Comparison of ENCODE assay signal across 16 cellular contexts in the genomic region with DNA sequence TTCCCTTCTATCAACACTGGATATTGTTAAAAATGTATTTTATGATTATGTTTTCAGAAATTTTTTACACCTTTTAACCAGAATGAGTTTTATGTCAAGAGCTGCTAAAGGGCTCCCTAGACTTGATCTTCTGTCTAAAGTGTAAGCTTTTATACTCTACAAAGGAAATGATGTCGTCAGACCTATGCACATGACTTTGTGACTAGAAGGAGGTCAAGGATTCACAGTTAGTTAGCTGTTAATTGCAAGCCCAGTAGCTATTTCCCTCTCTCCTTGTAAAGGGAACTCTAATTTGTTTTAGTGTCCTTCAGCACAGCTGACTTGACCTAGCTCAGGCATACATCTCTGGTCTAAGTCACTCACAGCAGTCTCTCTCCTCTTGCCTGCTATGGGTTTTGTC.
A peak's percentile ranks its signal among the peaks of the same experiment; 100 is the strongest.
DNase-seq lines count a peak whose midpoint lies in the region; ATAC-seq and TF ChIP-seq lines count a peak whose summit lies in the region.
"Had no signal": no experiment of that assay in that cellular context is flagged by ENCODE, and none has a peak within 500 bp of the region (broad histone marks: within the 10 kb centered on the region; RNA-seq: fewer than 3 reads in every experiment).

No MANE protein-coding gene starts in this region.

- H4K8ac ChIP-seq in IMR-90 (ENCODE audit: low read depth in 2 of 2, low read length in 2 of 2) = peak overlapping the region in 1 of 2 experiments; percentile 39; a peak in 1 of 4 replicates

- H3K27me3 ChIP-seq in IMR-90 (ENCODE audit: control insufficient read depth, insufficient read depth, low read length) = no peaks in the 10 kb centered on the region
- H3K27me3 ChIP-seq in RWPE2 (ENCODE audit: insufficient read depth, poor library complexity, severe bottlenecking) = no peaks in the 10 kb centered on the region
- H3K27me3 ChIP-seq in esophagus muscularis mucosa = no peaks in the 10 kb centered on the region
- H3K27me3 ChIP-seq: right atrium auricular region, suprapubic skin had no signal

- TF ChIP-seq RAD21 in IMR-90 (IDR thresholded peaks at IDR 0.05; ENCODE audit: low read length) = no peak

- H3K4me3 Mint-ChIP-seq in stimulated activated effector memory CD8-positive, alpha-beta T cell treated with anti-CD3 and anti-CD28 coated beads, Interleukin-12 subunit alpha, Interleukin-12 subunit beta, amount 100 ng/mL, for 72 hours = no peak overlapping the region
- H3K4me3 Mint-ChIP-seq in activated T-cell treated with anti-CD3 and anti-CD28 coated beads, Interleukin-2, amount 50 U/mL, for 4 hours = no peak overlapping the region
- H3K4me3 Mint-ChIP-seq: activated T-helper 17 cell treated with anti-CD3 and anti-CD28 coated beads, Interleukin-2, amount 50 U/mL, for 72 hours; mesothelial cell of epicardium; WTC11 had no signal

- H3K27ac ChIP-seq in IMR-90 (ENCODE audit: insufficient read depth, low read length) = no peak overlapping the region
- H3K27ac ChIP-seq in RWPE2 (ENCODE audit: poor library complexity, severe bottlenecking) = peak overlapping the region; percentile 96
- H3K27ac ChIP-seq in esophagus muscularis mucosa (replicated peaks in 1 of 4) = no peak overlapping the region
- H3K27ac ChIP-seq: right atrium auricular region, suprapubic skin had no signal

- CTCF ChIA-PET in IMR-90 (lab: Yijun Ruan, JAX) = no interaction called here

- peak; percentile 30 for DNase-seq in IMR-90
- DNase-seq in RWPE2 (ENCODE audit: low spot score) = no peak
- DNase-seq in fibroblast of mammary gland (ENCODE audit: low read depth) = peak; percentile 57
- DNase-seq in stimulated activated effector memory CD8-positive, alpha-beta T cell treated with anti-CD3 and anti-CD28 coated beads, Interleukin-12 subunit alpha, Interleukin-12 subunit beta, amount 100 ng/mL, for 72 hours (ENCODE audit: low spot score in 2 of 2) = no peak
- no peak for DNase-seq in activated T-cell treated with anti-CD3 and anti-CD28 coated beads, Interleukin-2, amount 50 U/mL, for 4 hours
- no peak for DNase-seq in NCI-H446 treated with DMSO at 0.1 percent for 48 hours (lab: John Stamatoyannopoulos, UW)
- DNase-seq in esophagus muscularis mucosa (ENCODE audit: extremely low spot score) = no peak
- DNase-seq: DMS153; NCI-H1092; NCI-H69; stimulated activated CD4-positive, alpha-beta T cell treated with anti-CD3 and anti-CD28 coated beads, Interleukin-1b, Interleukin-23, amount 100 ng/mL, for 48 hours had no signal

- H3K4me1 Mint-ChIP-seq in stimulated activated effector memory CD8-positive, alpha-beta T cell treated with anti-CD3 and anti-CD28 coated beads, Interleukin-12 subunit alpha, Interleukin-12 subunit beta, amount 100 ng/mL, for 72 hours = no peaks in the 10 kb centered on the region
- H3K4me1 Mint-ChIP-seq in activated T-cell treated with anti-CD3 and anti-CD28 coated beads, Interleukin-2, amount 50 U/mL, for 4 hours (ENCODE audit: low read depth) = no peaks in the 10 kb centered on the region
- H3K4me1 Mint-ChIP-seq: activated T-helper 17 cell treated with anti-CD3 and anti-CD28 coated beads, Interleukin-2, amount 50 U/mL, for 72 hours had no signal

- no TSS peak for BruUV-seq in IMR-90 (replicated peaks; lab: Mats Ljungman, UMichigan)

- peaks cover 4% of the 10 kb centered on the region for H3K27me3 Mint-ChIP-seq in activated T-cell treated with anti-CD3 and anti-CD28 coated beads, Interleukin-2, amount 50 U/mL, for 4 hours (ENCODE audit: low read depth)
- H3K27me3 Mint-ChIP-seq: activated T-helper 17 cell treated with anti-CD3 and anti-CD28 coated beads, Interleukin-2, amount 50 U/mL, for 72 hours had no signal

- H3K9me3 ChIP-seq in IMR-90 (ENCODE audit: control insufficient read depth, insufficient read depth, low read length) = no peaks in the 10 kb centered on the region
- H3K9me3 ChIP-seq in RWPE2 (ENCODE audit: severe bottlenecking) = no peaks in the 10 kb centered on the region
- no peaks in the 10 kb centered on the region for H3K9me3 ChIP-seq in esophagus muscularis mucosa
- H3K9me3 ChIP-seq: right atrium auricular region, suprapubic skin had no signal

- peaks cover 7% of the 10 kb centered on the region for H3K9me1 ChIP-seq in IMR-90 (ENCODE audit: insufficient read depth, low read length)

- H3K9ac ChIP-seq in IMR-90 (ENCODE audit: low read depth, low read length) = no peak overlapping the region

- TF ChIP-seq EP300 in esophagus muscularis mucosa (IDR thresholded peaks at IDR 0.05) = no peak

- POLR2A ChIA-PET in IMR-90 (lab: Charles Lee; ENCODE audit: unreplicated experiment) = no interaction called here

- H3K4me1 ChIP-seq in IMR-90 (ENCODE audit: control insufficient read depth, insufficient read depth, low read length) = peaks cover 9% of the 10 kb centered on the region
- H3K4me1 ChIP-seq in RWPE2 (ENCODE audit: insufficient read depth, poor library complexity, severe bottlenecking) = peaks cover 47% of the 10 kb centered on the region
- peaks cover 0 to 11% (median 9%) of the 10 kb centered on the region in 4 donors for H3K4me1 ChIP-seq in esophagus muscularis mucosa

- no peak for TF ChIP-seq CTCF in IMR-90 (conservative IDR thresholded peaks at IDR 0.05; ENCODE audit: low read depth, low read length)
- TF ChIP-seq CTCF in RWPE2 (IDR thresholded peaks at IDR 0.05; ENCODE audit: poor library complexity, severe bottlenecking) = no peak
- no peak for TF ChIP-seq CTCF in fibroblast of mammary gland (conservative IDR thresholded peaks at IDR 0.05; ENCODE audit: control insufficient read depth, insufficient read depth, low read depth, low read length)
- no peak for TF ChIP-seq CTCF in esophagus muscularis mucosa (IDR thresholded peaks at IDR 0.05)

- peak overlapping the region; percentile 49; the same call in 1 of the 2 replicates for H4K5ac ChIP-seq in IMR-90 (ENCODE audit: low read depth, low read length)

- H3K56ac ChIP-seq in IMR-90 (ENCODE audit: extremely low read depth, insufficient read depth, low read length) = no peak overlapping the region

- no peaks in the 10 kb centered on the region for H3K36me3 Mint-ChIP-seq in stimulated activated effector memory CD8-positive, alpha-beta T cell treated with anti-CD3 and anti-CD28 coated beads, Interleukin-12 subunit alpha, Interleukin-12 subunit beta, amount 100 ng/mL, for 72 hours
- H3K36me3 Mint-ChIP-seq in activated T-cell treated with anti-CD3 and anti-CD28 coated beads, Interleukin-2, amount 50 U/mL, for 4 hours (ENCODE audit: insufficient read depth) = no peaks in the 10 kb centered on the region
- H3K36me3 Mint-ChIP-seq: mesothelial cell of epicardium, WTC11 had no signal

- peak overlapping the region; percentile 78 for H2BK5ac ChIP-seq in IMR-90 (ENCODE audit: low read depth, low read length, poor library complexity, severe bottlenecking)

- H3K27ac Mint-ChIP-seq in stimulated activated effector memory CD8-positive, alpha-beta T cell treated with anti-CD3 and anti-CD28 coated beads, Interleukin-12 subunit alpha, Interleukin-12 subunit beta, amount 100 ng/mL, for 72 hours = no peak overlapping the region
- H3K27ac Mint-ChIP-seq: activated T-helper 17 cell treated with anti-CD3 and anti-CD28 coated beads, Interleukin-2, amount 50 U/mL, for 72 hours; WTC11 had no signal

- intact Hi-C loops in IMR-90 (cut with micrococcal nuclease) (no loop called here), esophagus muscularis mucosa (cut with DNase I) (no loop called here)

- H2BK20ac ChIP-seq in IMR-90 (ENCODE audit: low read depth, low read length) = peak overlapping the region; percentile 72; the same call in 1 of the 2 replicates

- ATAC-seq in IMR-90 (ENCODE audit: low read depth) (peak; percentile 12; the same call in 1 of the 2 replicates), RWPE2 (ENCODE audit: low read depth) (no peak)
- peak; percentile 21 for ATAC-seq in stimulated activated effector memory CD8-positive, alpha-beta T cell treated with anti-CD3 and anti-CD28 coated beads, Interleukin-12 subunit alpha, Interleukin-12 subunit beta, amount 100 ng/mL, for 72 hours
- ATAC-seq in activated T-cell treated with anti-CD3 and anti-CD28 coated beads, Interleukin-2, amount 50 U/mL, for 4 hours = no peak
- ATAC-seq: activated T-helper 17 cell treated with anti-CD3 and anti-CD28 coated beads, Interleukin-2, amount 50 U/mL, for 72 hours; WTC11 had no signal

- H3K14ac ChIP-seq in IMR-90 (replicated peaks; ENCODE audit: low read depth, low read length) = peak overlapping the region; percentile 34; the same call in 1 of the 2 replicates

- no peak for TF ChIP-seq POLR2A in IMR-90 (IDR thresholded peaks at IDR 0.05; ENCODE audit: low read depth, low read length)
- no peak for TF ChIP-seq POLR2A in esophagus muscularis mucosa (IDR thresholded peaks at IDR 0.05; ENCODE audit: low read depth)

- H3K23ac ChIP-seq in IMR-90 (ENCODE audit: low read depth, low read length) = peak overlapping the region; percentile 2; the same call in 1 of the 2 replicates

- H3K4me3 ChIP-seq in IMR-90 (ENCODE audit: insufficient read depth, low read depth, low read length) (no peak overlapping the region), RWPE2 (ENCODE audit: severe bottlenecking) (no peak overlapping the region), fibroblast of mammary gland (ENCODE audit: control insufficient read depth, low read depth, low read length) (no peak overlapping the region), esophagus muscularis mucosa (no peak overlapping the region)
- H3K4me3 ChIP-seq: right atrium auricular region, suprapubic skin had no signal

- H2AFZ ChIP-seq in IMR-90 (replicated peaks; ENCODE audit: low read length, poor library complexity) = no peak overlapping the region

- dilution Hi-C loops in IMR-90 (cut with HindIII; ENCODE audit: low sequenced_read_pairs, unreplicated experiment) = no loop called here

- H4K91ac ChIP-seq in IMR-90 (ENCODE audit: insufficient read depth, low read depth, low read length) = peak overlapping the region; percentile 69

- H2BK120ac ChIP-seq in IMR-90 (ENCODE audit: low read depth, low read length) = peak overlapping the region; percentile 70

- H3K4me2 ChIP-seq in IMR-90 (ENCODE audit: low read depth, low read length) = no peak overlapping the region

- H2BK15ac ChIP-seq in IMR-90 (ENCODE audit: low read depth, low read length) = peak overlapping the region; percentile 85; the same call in 1 of the 3 replicates

- no CpG with 5 or more reads among the region's 1 CpG for WGBS in IMR-90 (ENCODE audit: extremely low coverage in 2 of 2, insufficient read length in 1 of 2), 2 experiments
- WGBS in esophagus muscularis mucosa = 71% methylated on average over 1 of the region's 1 CpG

- H3K79me1 ChIP-seq in IMR-90 (ENCODE audit: low read depth in 1 of 2, low read length in 2 of 2) = 0 out of 4 replicates have a peak, but pooled peaks cover 0 to 3% of the 10 kb centered on the region in 2 experiments

- in situ Hi-C loops in IMR-90 (cut with MboI; ENCODE audit: low sequenced_read_pairs) = no loop called here

- H4K20me1 ChIP-seq in IMR-90 (ENCODE audit: insufficient read depth, low read length) = no peaks in the 10 kb centered on the region

- H3K9me3 Mint-ChIP-seq in stimulated activated effector memory CD8-positive, alpha-beta T cell treated with anti-CD3 and anti-CD28 coated beads, Interleukin-12 subunit alpha, Interleukin-12 subunit beta, amount 100 ng/mL, for 72 hours = no peaks in the 10 kb centered on the region
- no peaks in the 10 kb centered on the region for H3K9me3 Mint-ChIP-seq in activated T-cell treated with anti-CD3 and anti-CD28 coated beads, Interleukin-2, amount 50 U/mL, for 4 hours
- H3K9me3 Mint-ChIP-seq: activated T-helper 17 cell treated with anti-CD3 and anti-CD28 coated beads, Interleukin-2, amount 50 U/mL, for 72 hours; mesothelial cell of epicardium; WTC11 had no signal

- peak overlapping the region; percentile 71; the same call in 1 of the 2 replicates for H3K18ac ChIP-seq in IMR-90 (ENCODE audit: low read depth, low read length)

- peak overlapping the region; percentile 76; the same call in 1 of the 2 replicates for H3K4ac ChIP-seq in IMR-90 (ENCODE audit: low read depth, low read length)

- peak overlapping the region; percentile 72 for H2AK5ac ChIP-seq in IMR-90 (ENCODE audit: low read depth, low read length)

- no peak overlapping the region for H2AK9ac ChIP-seq in IMR-90 (replicated peaks; ENCODE audit: low read depth, low read length, poor library complexity)

- no peaks in the 10 kb centered on the region for H3K36me3 ChIP-seq in IMR-90 (ENCODE audit: control insufficient read depth, insufficient read depth, low read length)
- H3K36me3 ChIP-seq in RWPE2 (ENCODE audit: low read depth) = no peaks in the 10 kb centered on the region
- no peaks in the 10 kb centered on the region for H3K36me3 ChIP-seq in esophagus muscularis mucosa
- H3K36me3 ChIP-seq: right atrium auricular region, suprapubic skin had no signal

Comparison
In these comparisons a context has a peak if more than half of its experiments do, and no peak if none do; other contexts are left out.
1. ATAC-seq: peak in IMR-90 (single experiment) and stimulated activated effector memory CD8-positive, alpha-beta T cell treated with anti-CD3 and anti-CD28 coated beads, Interleukin-12 subunit alpha, Interleukin-12 subunit beta, amount 100 ng/mL, for 72 hours (single experiment); none in RWPE2 (single experiment) and activated T-cell treated with anti-CD3 and anti-CD28 coated beads, Interleukin-2, amount 50 U/mL, for 4 hours (0 of 2).
2. DNase-seq: peak in IMR-90 (single experiment) and fibroblast of mammary gland (single experiment); none in RWPE2 (single experiment), stimulated activated effector memory CD8-positive, alpha-beta T cell treated with anti-CD3 and anti-CD28 coated beads, Interleukin-12 subunit alpha, Interleukin-12 subunit beta, amount 100 ng/mL, for 72 hours (0 of 2), activated T-cell treated with anti-CD3 and anti-CD28 coated beads, Interleukin-2, amount 50 U/mL, for 4 hours (single experiment), NCI-H446 treated with DMSO at 0.1 percent for 48 hours (single experiment) and esophagus muscularis mucosa (single experiment).